24 cellular contexts compared by ENCODE assay signal in genomic region chr9:121619989-121620673, GRCh38. TPM values are rescaled to one million over a fixed set of nuclear protein-coding genes. Genes with fewer than 3 reads are reported as not detected.
DNase-seq lines count a peak whose midpoint lies in the region; ATAC-seq and TF ChIP-seq lines count a peak whose summit lies in the region.
"Had no signal": no experiment of that assay in that cellular context is flagged by ENCODE, and none has a peak within 500 bp of the region (broad histone marks: within the 10 kb centered on the region; RNA-seq: fewer than 3 reads in every experiment).

No MANE protein-coding gene starts in this region.

- TF ChIP-seq EP300 in esophagus muscularis mucosa (IDR thresholded peaks at IDR 0.05), result no peak
- no peak for TF ChIP-seq EP300 in sigmoid colon (IDR thresholded peaks at IDR 0.05)

- ATAC-seq in GM18867 (IDR thresholded peaks at IDR 0.05; ENCODE audit: unreplicated experiment) (no peak), HG03139 (IDR thresholded peaks at IDR 0.05; ENCODE audit: unreplicated experiment) (no peak)
- ATAC-seq in activated CD8-positive, alpha-beta T cell treated with anti-CD3 and anti-CD28 coated beads for 36 hours, result no peak
- ATAC-seq: activated T-cell treated with anti-CD3 and anti-CD28 coated beads, Interleukin-2, amount 50 U/mL, for 4 hours had no signal

- no peaks in the 10 kb centered on the region for H3K36me3 ChIP-seq in BLaER1 treated with 17β-estradiol and CSF1 and Interleukin-3, amounts not matched to agents 10 nM and 100 nM
- H3K36me3 ChIP-seq in esophagus muscularis mucosa (no peaks in the 10 kb centered on the region), liver (ENCODE audit: control insufficient read depth in 4 of 4, insufficient read depth in 3 of 4, low read depth in 1 of 4, low read length in 3 of 4) (no peaks in the 10 kb centered on the region), sigmoid colon (no peaks in the 10 kb centered on the region), neuronal stem cell (replicated peaks in 1 of 2; ENCODE audit: control insufficient read depth in 2 of 2, insufficient read depth in 2 of 2, low read length in 2 of 2) (no peaks in the 10 kb centered on the region)
- H3K36me3 ChIP-seq: SJSA1, tibial artery had no signal

- H3K4me1 ChIP-seq in BLaER1 treated with 17β-estradiol and CSF1 and Interleukin-3, amounts not matched to agents 10 nM and 100 nM, result peaks cover 6 to 62% (median 54%) of the 10 kb centered on the region in 10 experiments; a peak in 19 of 20 replicates
- H3K4me1 ChIP-seq in esophagus muscularis mucosa, result peaks cover 21 to 61% (median 55%) of the 10 kb centered on the region in 4 donors
- H3K4me1 ChIP-seq in liver (ENCODE audit: control insufficient read depth in 4 of 4, insufficient read depth in 4 of 4, low read length in 3 of 4), result peaks cover 10 to 37% (median 22%) of the 10 kb centered on the region in 4 donors
- peaks cover 0 to 30% (median 15%) of the 10 kb centered on the region in 4 donors for H3K4me1 ChIP-seq in sigmoid colon
- H3K4me1 ChIP-seq in neuronal stem cell (ENCODE audit: control insufficient read depth in 2 of 2, insufficient read depth in 1 of 2, low read depth in 1 of 2, low read length in 2 of 2), result no peaks in the 10 kb centered on the region
- H3K4me1 ChIP-seq: SJSA1 had no signal

- no peak overlapping the region for H2AK5ac ChIP-seq in neuronal stem cell (ENCODE audit: low read depth, low read length)

- H3K9me3 ChIP-seq in BLaER1 treated with 17β-estradiol and CSF1 and Interleukin-3, amounts not matched to agents 10 nM and 100 nM (replicated peaks in 1 of 11), result no peaks in the 10 kb centered on the region
- H3K9me3 ChIP-seq in esophagus muscularis mucosa, result no peaks in the 10 kb centered on the region
- H3K9me3 ChIP-seq in liver (ENCODE audit: control insufficient read depth in 4 of 4, low read length in 3 of 4), result no peaks in the 10 kb centered on the region
- H3K9me3 ChIP-seq in sigmoid colon, result no peaks in the 10 kb centered on the region
- H3K9me3 ChIP-seq in neuronal stem cell (replicated peaks in 1 of 2; ENCODE audit: control insufficient read depth in 2 of 2, insufficient read depth in 1 of 2, low read depth in 1 of 2, low read length in 2 of 2), result no peaks in the 10 kb centered on the region
- H3K9me3 ChIP-seq: SJSA1, tibial artery had no signal

- DNase-seq in esophagus muscularis mucosa (ENCODE audit: extremely low spot score), result no peak
- no peak for DNase-seq in sigmoid colon
- DNase-seq in neuronal stem cell (ENCODE audit: low spot score), result no peak
- DNase-seq in activated CD8-positive, alpha-beta T cell treated with anti-CD3 and anti-CD28 coated beads for 36 hours, result no peak
- DNase-seq: activated CD4-positive, alpha-beta T cell treated with anti-CD3 and anti-CD28 coated beads for 1 hour; activated CD8-positive, alpha-beta memory T cell treated with anti-CD3 and anti-CD28 coated beads for 24 hours; activated T-cell treated with anti-CD3 and anti-CD28 coated beads, Interleukin-2, amount 50 U/mL, for 4 hours; DMS79 treated with DMSO at 0.1 percent for 48 hours; effector CD8-positive, alpha-beta T cell; HFFc6; midbrain; NCI-H2081 treated with DMSO at 0.1 percent for 48 hours; stimulated activated CD4-positive, alpha-beta T cell treated with anti-CD3 and anti-CD28 coated beads, Interleukin-4, amount 100 ng/mL, for 1 hour; stimulated activated naive CD4-positive, alpha-beta T cell; tibial artery had no signal

- H2BK12ac ChIP-seq in neuronal stem cell (ENCODE audit: low read length), result no peak overlapping the region

- H3K4me3 ChIP-seq in BLaER1 treated with 17β-estradiol and CSF1 and Interleukin-3, amounts not matched to agents 10 nM and 100 nM, result no peak overlapping the region
- no peak overlapping the region for H3K4me3 ChIP-seq in esophagus muscularis mucosa
- no peak overlapping the region for H3K4me3 ChIP-seq in liver (ENCODE audit: low read depth in 1 of 3, low read length in 3 of 3)
- no peak overlapping the region for H3K4me3 ChIP-seq in sigmoid colon
- no peak overlapping the region for H3K4me3 ChIP-seq in neuronal stem cell (ENCODE audit: low read length in 2 of 2)
- H3K4me3 ChIP-seq: PC-9, SJSA1, tibial artery had no signal

- POLR2A ChIA-PET in activated CD8-positive, alpha-beta T cell treated with anti-CD3 and anti-CD28 coated beads for 36 hours (lab: Charles Lee), result no interaction called here

- intact Hi-C loops in esophagus muscularis mucosa (cut with DNase I) (loop anchor here (5.0 kb wide), 1 partner anchor 68 kb away; no protein-coding TSS in a partner anchor), sigmoid colon (cut with DNase I) (no loop called here)
- intact Hi-C loops in activated CD8-positive, alpha-beta T cell treated with anti-CD3 and anti-CD28 coated beads for 36 hours (cut with micrococcal nuclease), result no loop called here

- H2BK15ac ChIP-seq in neuronal stem cell (ENCODE audit: low read length), result no peak overlapping the region

- H4K20me1 ChIP-seq in BLaER1 treated with 17β-estradiol and CSF1 and Interleukin-3, amounts not matched to agents 10 nM and 100 nM, result peaks cover 0 to 13% (median 0%) of the 10 kb centered on the region in 11 experiments; a peak in 4 of 22 replicates

- no peaks in the 10 kb centered on the region for H3K79me1 ChIP-seq in neuronal stem cell (ENCODE audit: low read depth, low read length)

- no peak overlapping the region for H2BK120ac ChIP-seq in neuronal stem cell (ENCODE audit: low read depth, low read length)

- no peak overlapping the region for H3K9ac ChIP-seq in BLaER1 treated with 17β-estradiol and CSF1 and Interleukin-3, amounts not matched to agents 10 nM and 100 nM
- no peak overlapping the region for H3K9ac ChIP-seq in liver (ENCODE audit: low read depth in 1 of 2, low read length in 2 of 2)
- H3K9ac ChIP-seq in neuronal stem cell (ENCODE audit: low read depth, low read length, poor library complexity), result no peak overlapping the region

- TF ChIP-seq CTCF in esophagus muscularis mucosa (IDR thresholded peaks at IDR 0.05) (no peak), liver (IDR thresholded peaks at IDR 0.05; ENCODE audit: low read depth, low read length, missing input control) (no peak), sigmoid colon (IDR thresholded peaks at IDR 0.05) (no peak)
- TF ChIP-seq CTCF in activated CD8-positive, alpha-beta T cell treated with anti-CD3 and anti-CD28 coated beads for 36 hours (IDR thresholded peaks at IDR 0.05), result no peak

- peaks cover 2% of the 10 kb centered on the region for H3K27me3 Mint-ChIP-seq in activated CD8-positive, alpha-beta T cell treated with anti-CD3 and anti-CD28 coated beads for 36 hours
- H3K27me3 Mint-ChIP-seq: progenitor cell of endocrine pancreas had no signal

- no peak overlapping the region for H2BK5ac ChIP-seq in neuronal stem cell (ENCODE audit: low read length)

- no peak overlapping the region for H4K8ac ChIP-seq in neuronal stem cell (ENCODE audit: low read depth, low read length)

- H3K27ac ChIP-seq in BLaER1 treated with 17β-estradiol and CSF1 and Interleukin-3, amounts not matched to agents 10 nM and 100 nM, result peak overlapping the region in 1 of 11 experiments; percentile 14; a peak in 1 of 22 replicates
- H3K27ac ChIP-seq in esophagus muscularis mucosa (replicated peaks in 1 of 4) (peak overlapping the region; percentile 50 to 72 (median 65)), liver (ENCODE audit: low read depth in 1 of 2, low read length in 2 of 2) (no peak overlapping the region), sigmoid colon (peak overlapping the region; percentile 15 to 63 (median 50)), neuronal stem cell (replicated peaks; ENCODE audit: low read length) (no peak overlapping the region)
- H3K27ac ChIP-seq: PC-9, SJSA1, tibial artery had no signal

- H3K14ac ChIP-seq in neuronal stem cell (ENCODE audit: low read length), result no peak overlapping the region

- 79% methylated on average over 9 of the region's 9 CpGs for WGBS in esophagus muscularis mucosa
- 72% methylated on average over 9 of the region's 9 CpGs for WGBS in liver
- WGBS in sigmoid colon, 2 donors, result 62 to 77% methylated on average over 9 of the region's 9 CpGs
- whole genome bisulfite sequencing in neuronal stem cell (ENCODE audit: extremely low coverage in 2 of 2, insufficient read length in 2 of 2, insufficient replicate concordance in 1 of 2), 2 donors, result no CpG with 5 or more reads among the region's 9 CpGs

- no peaks in the 10 kb centered on the region for H3K4me1 Mint-ChIP-seq in activated CD8-positive, alpha-beta T cell treated with anti-CD3 and anti-CD28 coated beads for 36 hours (ENCODE audit: low read depth)
- H3K4me1 Mint-ChIP-seq: central memory CD8-positive, alpha-beta T cell had no signal

- no peak overlapping the region for H3K18ac ChIP-seq in neuronal stem cell (ENCODE audit: low read length)

- H4K91ac ChIP-seq in neuronal stem cell (ENCODE audit: low read depth, low read length, poor library complexity), result no peak overlapping the region

- H3K4me2 ChIP-seq in BLaER1 treated with 17β-estradiol and CSF1 and Interleukin-3, amounts not matched to agents 10 nM and 100 nM, result peak overlapping the region in 9 of 11 experiments; percentile 26 to 71 (median 63); a peak in 16 of 22 replicates
- no peak overlapping the region for H3K4me2 ChIP-seq in neuronal stem cell (ENCODE audit: insufficient read depth, low read length, poor library complexity, severe bottlenecking)
- H3K4me2 ChIP-seq: PC-9 had no signal

- H2AFZ ChIP-seq in neuronal stem cell (ENCODE audit: low read length), result no peak overlapping the region
- H2AFZ ChIP-seq: PC-9 had no signal

- H3K4me3 Mint-ChIP-seq in activated CD8-positive, alpha-beta T cell treated with anti-CD3 and anti-CD28 coated beads for 36 hours, result no peak overlapping the region
- H3K4me3 Mint-ChIP-seq: activated naive CD4-positive, alpha-beta T cell treated with anti-CD3 and anti-CD28 coated beads for 36 hours; activated T-cell treated with anti-CD3 and anti-CD28 coated beads, Interleukin-2, amount 50 U/mL, for 4 hours; central memory CD8-positive, alpha-beta T cell; HFFc6 had no signal

- no peaks in the 10 kb centered on the region for H3K36me3 Mint-ChIP-seq in activated CD8-positive, alpha-beta T cell treated with anti-CD3 and anti-CD28 coated beads for 36 hours (ENCODE audit: low read depth)

- peak in 1 of 2 donors; percentile 13 for TF ChIP-seq RAD21 in liver (IDR thresholded peaks at IDR 0.05)

- no peaks in the 10 kb centered on the region for H3K9me3 Mint-ChIP-seq in activated CD8-positive, alpha-beta T cell treated with anti-CD3 and anti-CD28 coated beads for 36 hours
- H3K9me3 Mint-ChIP-seq: activated naive CD4-positive, alpha-beta T cell treated with anti-CD3 and anti-CD28 coated beads for 36 hours; activated T-cell treated with anti-CD3 and anti-CD28 coated beads, Interleukin-2, amount 50 U/mL, for 4 hours; central memory CD8-positive, alpha-beta T cell; HFFc6 had no signal

- 0 out of 22 replicates have a peak, but pooled peaks cover 0 to 4% (median 0%) of the 10 kb centered on the region in 11 experiments for H3K27me3 ChIP-seq in BLaER1 treated with 17β-estradiol and CSF1 and Interleukin-3, amounts not matched to agents 10 nM and 100 nM
- H3K27me3 ChIP-seq in esophagus muscularis mucosa (no peaks in the 10 kb centered on the region), liver (ENCODE audit: control insufficient read depth in 4 of 4, insufficient read depth in 4 of 4, low read length in 3 of 4) (no peaks in the 10 kb centered on the region), sigmoid colon (no peaks in the 10 kb centered on the region), neuronal stem cell (ENCODE audit: control insufficient read depth in 3 of 3, insufficient read depth in 3 of 3, low read depth in 1 of 3, low read length in 3 of 3) (peaks cover 0 to 3% (median 0%) of the 10 kb centered on the region in 3 experiments)
- H3K27me3 ChIP-seq: tibial artery had no signal

- H3K27ac Mint-ChIP-seq in activated CD8-positive, alpha-beta T cell treated with anti-CD3 and anti-CD28 coated beads for 36 hours, result no peak overlapping the region
- H3K27ac Mint-ChIP-seq: activated naive CD4-positive, alpha-beta T cell treated with anti-CD3 and anti-CD28 coated beads for 36 hours; HFFc6; progenitor cell of endocrine pancreas had no signal

- TF ChIP-seq POLR2A in esophagus muscularis mucosa (IDR thresholded peaks at IDR 0.05; ENCODE audit: low read depth) (no peak), sigmoid colon (IDR thresholded peaks at IDR 0.05) (no peak)

- H3K4ac ChIP-seq in neuronal stem cell (ENCODE audit: low read length), result no peak overlapping the region

- no peak overlapping the region for H3K23ac ChIP-seq in neuronal stem cell (ENCODE audit: low read depth, low read length, poor library complexity)

- CTCF ChIA-PET in activated CD8-positive, alpha-beta T cell treated with anti-CD3 and anti-CD28 coated beads for 36 hours (lab: Charles Lee), result interaction anchor here (0.7 to 1.5 kb wide), 6 partner anchors 11 to 74 kb away, joined by 3 to 5 read pairs (median 4); no protein-coding TSS in a partner anchor

RNA-seq across cellular contexts. Expression of gene DAB2IP, which starts 31.3 kb away (rescaled TPM):
- total RNA-seq in esophagus muscularis mucosa (100 to 1,000 TPM in 1 of 4 donors, 10 to 100 TPM in 3; 41.7 to 102 (median 62.4) TPM), liver (10 to 100 TPM in 1 of 2 donors, 1 to 10 TPM in 1; 3.1 to 13.1 TPM), sigmoid colon (10 to 100 TPM; 20.1 to 50.7 (median 39.9) TPM)
- polyA plus RNA-seq in liver (1 to 10 TPM; 2.3 to 7.8 TPM), sigmoid colon (10 to 100 TPM; 25.8 to 52.4 (median 34.7) TPM)
- polyA plus RNA-seq in neuronal stem cell (2013, experiment 1 of 2), result 28.9 TPM
- polyA plus RNA-seq in neuronal stem cell (2013, experiment 2 of 2), result 29.1 TPM
- total RNA-seq in activated CD8-positive, alpha-beta T cell treated with anti-CD3 and anti-CD28 coated beads for 36 hours, result 1 to 10 TPM in 1 of 2 experiments, under 1 TPM in 1; 0.54 to 1.5 TPM

Comparison
In these comparisons a context has a peak if more than half of its experiments do, and no peak if none do; other contexts are left out.
1. H3K27ac ChIP-seq: peak in esophagus muscularis mucosa (4 of 4) and sigmoid colon (4 of 4); none in liver (0 of 2) and neuronal stem cell (single experiment).